In genomic region chr4:139295317-139296299, GRCh38 we compare ENCODE assay signal across 1 cellular context.
TF ChIP-seq lines count a peak whose summit lies in the region.

No MANE protein-coding gene starts in this region.

TF ChIP-seq in GM12878, 131 proteins besides CTCF, POLR2A, EP300 and RAD21 (continued from another document and continues in another):
- TF ChIP-seq PKNOX1 (IDR thresholded peaks at IDR 0.05) (no peak), ZBTB33 (IDR thresholded peaks at IDR 0.05) (no peak), EED (IDR thresholded peaks at IDR 0.05; ENCODE audit: low read depth) (peak; percentile 48; the same call in 1 of the 2 replicates), USF2 (IDR thresholded peaks at IDR 0.05; ENCODE audit: borderline replicate concordance, low read depth, low read length) (no peak), HDAC2 (IDR thresholded peaks at IDR 0.05) (no peak), ZNF384 (IDR thresholded peaks at IDR 0.05; ENCODE audit: borderline replicate concordance, low read depth, low read length) (no peak), MEF2B (IDR thresholded peaks at IDR 0.05; ENCODE audit: partially characterized antibody, poor library complexity, severe bottlenecking) (no peak), ESRRA (IDR thresholded peaks at IDR 0.05; ENCODE audit: low read length) (peak; percentile 38; the same call in 1 of the 2 replicates), PML (IDR thresholded peaks at IDR 0.05; ENCODE audit: low read length) (0 out of 2 replicates have a peak, but pooled peaks have one; percentile 0), ATF2 (IDR thresholded peaks at IDR 0.05; ENCODE audit: low read length) (no peak), ZNF217 (IDR thresholded peaks at IDR 0.05) (no peak), CBX5 (IDR thresholded peaks at IDR 0.05; ENCODE audit: low read depth) (peak; percentile 40; the same call in 1 of the 2 replicates), MLLT1 (IDR thresholded peaks at IDR 0.05) (peak; percentile 14; the same call in 1 of the 2 replicates), NBN (IDR thresholded peaks at IDR 0.05) (peak; percentile 63; the same call in 1 of the 2 replicates), ZNF687 (IDR thresholded peaks at IDR 0.05) (no peak; the same call in 1 of the 2 replicates), SUPT20H (IDR thresholded peaks at IDR 0.05; ENCODE audit: borderline replicate concordance, control insufficient read depth, low read depth, low read length) (no peak), KAT2A (conservative IDR thresholded peaks at IDR 0.05; ENCODE audit: control insufficient read depth, low read depth, low read length) (no peak), USF1 (IDR thresholded peaks at IDR 0.05; ENCODE audit: borderline replicate concordance, extremely low read length, insufficient read depth, low read depth, low read length) (no peak), YY1 (IDR thresholded peaks at IDR 0.05; ENCODE audit: low read depth, low read length) (peak; percentile 99), BACH1 (IDR thresholded peaks at IDR 0.05; ENCODE audit: borderline replicate concordance) (peak; percentile 75), ATF7 (IDR thresholded peaks at IDR 0.05; ENCODE audit: low read depth) (no peak), CHD2 (IDR thresholded peaks at IDR 0.05; ENCODE audit: borderline replicate concordance, low read depth, low read length) (no peak), SIX5 (IDR thresholded peaks at IDR 0.05; ENCODE audit: low read depth, low read length, severe bottlenecking) (no peak), CHD1 (IDR thresholded peaks at IDR 0.05; ENCODE audit: low read depth, low read length) (no peak), TCF7 (IDR thresholded peaks at IDR 0.05; ENCODE audit: borderline replicate concordance) (no peak), TCF3 (IDR thresholded peaks at IDR 0.05; ENCODE audit: borderline replicate concordance, insufficient read depth, low read depth, low read length) (peak; percentile 65; the same call in 1 of the 2 replicates), TAF1 (IDR thresholded peaks at IDR 0.05; ENCODE audit: borderline replicate concordance, low read depth, low read length) (peak; percentile 91), BCL3 (IDR thresholded peaks at IDR 0.05; ENCODE audit: borderline replicate concordance, insufficient read depth, low read depth, low read length, poor library complexity, severe bottlenecking) (peak; percentile 68), ZSCAN29 (IDR thresholded peaks at IDR 0.05) (no peak), POU2F2 (IDR thresholded peaks at IDR 0.05; ENCODE audit: borderline replicate concordance, low read depth, low read length) (peak; percentile 60; the same call in 2 of the 3 replicates), KLF5 (IDR thresholded peaks at IDR 0.05; ENCODE audit: partially characterized antibody) (peak; percentile 50), ZBTB40 (IDR thresholded peaks at IDR 0.05; ENCODE audit: borderline replicate concordance) (peak; percentile 38; the same call in 1 of the 2 replicates), NKRF (conservative IDR thresholded peaks at IDR 0.05) (peak; percentile 49; the same call in 1 of the 2 replicates), MXI1 (IDR thresholded peaks at IDR 0.05; ENCODE audit: low read depth, low read length) (no peak)
